8 cellular contexts compared by ENCODE assay signal in the genomic region with DNA sequence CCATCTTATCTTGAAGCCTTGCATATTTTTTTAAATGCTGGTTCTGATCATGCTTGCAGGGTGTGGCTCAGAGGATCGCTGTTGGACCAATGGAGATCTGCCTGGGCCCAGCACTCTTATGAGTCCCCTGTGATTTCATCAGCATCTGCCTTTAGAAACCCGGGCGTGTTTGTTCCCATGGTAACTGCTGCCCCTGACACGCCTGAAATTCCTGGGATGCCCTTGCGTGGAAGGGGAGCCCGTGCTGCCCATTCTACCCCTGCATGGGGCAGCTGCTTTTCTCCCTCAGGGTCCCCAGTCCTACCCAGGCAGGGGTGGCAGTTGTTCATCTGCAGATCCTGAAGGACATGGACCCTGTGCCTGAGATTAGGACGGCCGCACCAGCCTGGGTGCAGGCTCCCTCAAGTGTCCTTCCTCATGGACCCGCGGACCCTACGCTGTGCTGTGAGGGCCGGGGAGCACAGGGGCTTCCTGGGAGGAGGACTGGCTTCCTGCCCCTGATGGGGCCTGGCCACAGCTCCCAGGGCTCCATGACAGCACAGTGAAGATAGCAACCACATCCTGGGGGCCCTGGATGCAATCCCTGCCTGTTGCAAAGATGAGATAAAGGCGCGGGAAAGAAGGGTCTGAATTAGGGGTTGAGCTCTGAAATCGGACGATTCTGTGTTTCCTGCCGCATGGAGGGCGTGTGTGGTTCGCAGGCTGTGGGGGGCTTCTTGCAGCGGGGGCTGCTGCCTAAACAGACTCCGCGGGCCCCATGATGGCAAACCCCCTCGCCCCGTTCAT.
DNase-seq lines count a peak whose midpoint lies in the region; ATAC-seq and TF ChIP-seq lines count a peak whose summit lies in the region.

No MANE protein-coding gene starts in this region.

- no peak for TF ChIP-seq CTCF in astrocyte of the spinal cord (IDR thresholded peaks at IDR 0.05; ENCODE audit: low read depth, low read length)

- H3K27me3 ChIP-seq in BLaER1 treated with 17β-estradiol and CSF1 and Interleukin-3, amounts not matched to agents 10 nM and 100 nM = peaks cover 19 to 33% (median 26%) of the 10 kb centered on the region in 11 experiments

- H3K27ac ChIP-seq in BLaER1 treated with 17β-estradiol and CSF1 and Interleukin-3, amounts not matched to agents 10 nM and 100 nM = peak overlapping the region in 10 of 11 experiments; percentile 31 to 72 (median 55); a peak in 18 of 22 replicates
- peak overlapping the region; percentile 81 for H3K27ac ChIP-seq in KOPT-K1 (ENCODE audit: low read depth, low read length, poor library complexity, severe bottlenecking)
- H3K27ac ChIP-seq in temporal lobe (ENCODE audit: low read depth, low read length) = peak overlapping the region; percentile 82

- H3K36me3 ChIP-seq in BLaER1 treated with 17β-estradiol and CSF1 and Interleukin-3, amounts not matched to agents 10 nM and 100 nM = peaks cover 0 to 11% (median 0%) of the 10 kb centered on the region in 11 experiments; a peak in 5 of 22 replicates
- H3K36me3 ChIP-seq in KOPT-K1 (ENCODE audit: insufficient read depth, low read length) = no peaks in the 10 kb centered on the region

- peaks cover 0 to 19% (median 0%) of the 10 kb centered on the region in 11 experiments; a peak in 8 of 22 replicates for H4K20me1 ChIP-seq in BLaER1 treated with 17β-estradiol and CSF1 and Interleukin-3, amounts not matched to agents 10 nM and 100 nM

- peak overlapping the region; percentile 50 to 69 (median 59) for H3K4me3 ChIP-seq in BLaER1 treated with 17β-estradiol and CSF1 and Interleukin-3, amounts not matched to agents 10 nM and 100 nM
- H3K4me3 ChIP-seq in astrocyte of the spinal cord (ENCODE audit: low read depth, low read length) = peak overlapping the region; percentile 21

- H3K9me3 ChIP-seq in BLaER1 treated with 17β-estradiol and CSF1 and Interleukin-3, amounts not matched to agents 10 nM and 100 nM (replicated peaks in 1 of 11) = no peaks in the 10 kb centered on the region
- H3K9me3 ChIP-seq in KOPT-K1 (ENCODE audit: insufficient read depth, low read length, poor library complexity, severe bottlenecking) = no peaks in the 10 kb centered on the region

- in situ Hi-C loops in astrocyte of the spinal cord (cut with HindIII; ENCODE audit: low sequenced_read_pairs) = no loop called here

- ATAC-seq in GM21526 (IDR thresholded peaks at IDR 0.05; ENCODE audit: low FRiP score, unreplicated experiment) = no peak
- ATAC-seq in HG03095 (IDR thresholded peaks at IDR 0.05; ENCODE audit: unreplicated experiment) = no peak

- peak overlapping the region; percentile 59 to 80 (median 73) for H3K9ac ChIP-seq in BLaER1 treated with 17β-estradiol and CSF1 and Interleukin-3, amounts not matched to agents 10 nM and 100 nM

- H3K4me1 ChIP-seq in BLaER1 treated with 17β-estradiol and CSF1 and Interleukin-3, amounts not matched to agents 10 nM and 100 nM = peaks cover 18 to 36% (median 25%) of the 10 kb centered on the region in 10 experiments

- peak overlapping the region; percentile 90 to 99 (median 96) for H3K4me2 ChIP-seq in BLaER1 treated with 17β-estradiol and CSF1 and Interleukin-3, amounts not matched to agents 10 nM and 100 nM

- peak; percentile 62 for DNase-seq in astrocyte of the spinal cord (ENCODE audit: low read depth, low spot score)
- peak; percentile 75 for DNase-seq in islet precursor cell
- no peak for DNase-seq in NCI-H1436 treated with DMSO at 0.1 percent for 48 hours (lab: John Stamatoyannopoulos, UW)
